ENCODE assay signal across 1 cellular context in genomic region chr2:45650851-45651414, GRCh38.
TF ChIP-seq lines count a peak whose summit lies in the region.

No MANE protein-coding gene starts in this region.

TF ChIP-seq in GM12878, 131 proteins besides CTCF, POLR2A, EP300 and RAD21 (continued from another document):
- TF ChIP-seq PKNOX1 (IDR thresholded peaks at IDR 0.05) (no peak), FOXK2 (IDR thresholded peaks at IDR 0.05) (peak; percentile 59), ZNF217 (IDR thresholded peaks at IDR 0.05) (peak; percentile 80), RCOR1 (conservative IDR thresholded peaks at IDR 0.05; ENCODE audit: low read depth, low read length) (0 out of 2 replicates have a peak, but pooled peaks have one; percentile 73), TCF7 (IDR thresholded peaks at IDR 0.05; ENCODE audit: borderline replicate concordance) (no peak), TAF1 (IDR thresholded peaks at IDR 0.05; ENCODE audit: borderline replicate concordance, low read depth, low read length) (peak; percentile 85), PBX3 (IDR thresholded peaks at IDR 0.05; ENCODE audit: insufficient replicate concordance, low read depth, low read length) (no peak), ZNF207 (IDR thresholded peaks at IDR 0.05; ENCODE audit: borderline replicate concordance) (peak; percentile 67), CHD1 (IDR thresholded peaks at IDR 0.05; ENCODE audit: low read depth, low read length) (no peak), SRF (IDR thresholded peaks at IDR 0.05; ENCODE audit: low read depth in 2 of 2, low read length in 2 of 2) (peak in 1 of 2 experiments; percentile 37; a peak in 1 of 4 replicates), GABPA (IDR thresholded peaks at IDR 0.05; ENCODE audit: low read depth) (peak; percentile 74), MEF2B (IDR thresholded peaks at IDR 0.05; ENCODE audit: partially characterized antibody, poor library complexity, severe bottlenecking) (no peak), HCFC1 (IDR thresholded peaks at IDR 0.05; ENCODE audit: low read length) (peak; percentile 35; the same call in 1 of the 2 replicates), EGR1 (IDR thresholded peaks at IDR 0.05; ENCODE audit: borderline replicate concordance in 1 of 2, low read depth in 2 of 2, low read length in 2 of 2) (0 out of 3 replicates have a peak, but pooled peaks of 1 of the 2 experiments have one; percentile 27), NR2F1 (conservative IDR thresholded peaks at IDR 0.05) (0 out of 2 replicates have a peak, but pooled peaks have one; percentile 71), GATAD2B (conservative IDR thresholded peaks at IDR 0.05; ENCODE audit: low read depth) (peak; percentile 91), SKIL (IDR thresholded peaks at IDR 0.05; ENCODE audit: low read depth, poor library complexity, severe bottlenecking) (no peak), MYB (IDR thresholded peaks at IDR 0.05; ENCODE audit: borderline replicate concordance, low read depth, low read length) (no peak), SPI1 (IDR thresholded peaks at IDR 0.05; ENCODE audit: borderline replicate concordance, insufficient read depth, low read depth, low read length) (no peak), MEF2A (IDR thresholded peaks at IDR 0.05; ENCODE audit: insufficient read depth, low read depth, low read length) (peak; percentile 64; the same call in 1 of the 2 replicates), BACH1 (IDR thresholded peaks at IDR 0.05; ENCODE audit: borderline replicate concordance) (peak; percentile 86; the same call in 1 of the 2 replicates), NBN (IDR thresholded peaks at IDR 0.05) (peak; percentile 97), MXI1 (IDR thresholded peaks at IDR 0.05; ENCODE audit: low read depth, low read length) (peak; percentile 41), CBX5 (IDR thresholded peaks at IDR 0.05; ENCODE audit: low read depth) (peak; percentile 60; the same call in 1 of the 2 replicates), CHD4 (IDR thresholded peaks at IDR 0.05) (no peak), HSF1 (IDR thresholded peaks at IDR 0.05; ENCODE audit: low read depth, low read length) (no peak), BCL11A (IDR thresholded peaks at IDR 0.05; ENCODE audit: low read depth, low read length) (peak; percentile 58; the same call in 1 of the 2 replicates), FOXM1 (IDR thresholded peaks at IDR 0.05; ENCODE audit: low read depth, low read length) (no peak), NR2C2 (IDR thresholded peaks at IDR 0.05; ENCODE audit: borderline replicate concordance, control insufficient read depth, insufficient read length, low read depth) (no peak), CREM (IDR thresholded peaks at IDR 0.05; ENCODE audit: low read depth) (peak; percentile 97), YBX1 (IDR thresholded peaks at IDR 0.05) (no peak)
- TF ChIP-seq, protein P1, sequence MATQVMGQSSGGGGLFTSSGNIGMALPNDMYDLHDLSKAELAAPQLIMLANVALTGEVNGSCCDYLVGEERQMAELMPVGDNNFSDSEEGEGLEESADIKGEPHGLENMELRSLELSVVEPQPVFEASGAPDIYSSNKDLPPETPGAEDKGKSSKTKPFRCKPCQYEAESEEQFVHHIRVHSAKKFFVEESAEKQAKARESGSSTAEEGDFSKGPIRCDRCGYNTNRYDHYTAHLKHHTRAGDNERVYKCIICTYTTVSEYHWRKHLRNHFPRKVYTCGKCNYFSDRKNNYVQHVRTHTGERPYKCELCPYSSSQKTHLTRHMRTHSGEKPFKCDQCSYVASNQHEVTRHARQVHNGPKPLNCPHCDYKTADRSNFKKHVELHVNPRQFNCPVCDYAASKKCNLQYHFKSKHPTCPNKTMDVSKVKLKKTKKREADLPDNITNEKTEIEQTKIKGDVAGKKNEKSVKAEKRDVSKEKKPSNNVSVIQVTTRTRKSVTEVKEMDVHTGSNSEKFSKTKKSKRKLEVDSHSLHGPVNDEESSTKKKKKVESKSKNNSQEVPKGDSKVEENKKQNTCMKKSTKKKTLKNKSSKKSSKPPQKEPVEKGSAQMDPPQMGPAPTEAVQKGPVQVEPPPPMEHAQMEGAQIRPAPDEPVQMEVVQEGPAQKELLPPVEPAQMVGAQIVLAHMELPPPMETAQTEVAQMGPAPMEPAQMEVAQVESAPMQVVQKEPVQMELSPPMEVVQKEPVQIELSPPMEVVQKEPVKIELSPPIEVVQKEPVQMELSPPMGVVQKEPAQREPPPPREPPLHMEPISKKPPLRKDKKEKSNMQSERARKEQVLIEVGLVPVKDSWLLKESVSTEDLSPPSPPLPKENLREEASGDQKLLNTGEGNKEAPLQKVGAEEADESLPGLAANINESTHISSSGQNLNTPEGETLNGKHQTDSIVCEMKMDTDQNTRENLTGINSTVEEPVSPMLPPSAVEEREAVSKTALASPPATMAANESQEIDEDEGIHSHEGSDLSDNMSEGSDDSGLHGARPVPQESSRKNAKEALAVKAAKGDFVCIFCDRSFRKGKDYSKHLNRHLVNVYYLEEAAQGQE (IDR thresholded peaks at IDR 0.05; ENCODE audit: low read depth, low read length) = no peak
- TF ChIP-seq, protein P2, sequence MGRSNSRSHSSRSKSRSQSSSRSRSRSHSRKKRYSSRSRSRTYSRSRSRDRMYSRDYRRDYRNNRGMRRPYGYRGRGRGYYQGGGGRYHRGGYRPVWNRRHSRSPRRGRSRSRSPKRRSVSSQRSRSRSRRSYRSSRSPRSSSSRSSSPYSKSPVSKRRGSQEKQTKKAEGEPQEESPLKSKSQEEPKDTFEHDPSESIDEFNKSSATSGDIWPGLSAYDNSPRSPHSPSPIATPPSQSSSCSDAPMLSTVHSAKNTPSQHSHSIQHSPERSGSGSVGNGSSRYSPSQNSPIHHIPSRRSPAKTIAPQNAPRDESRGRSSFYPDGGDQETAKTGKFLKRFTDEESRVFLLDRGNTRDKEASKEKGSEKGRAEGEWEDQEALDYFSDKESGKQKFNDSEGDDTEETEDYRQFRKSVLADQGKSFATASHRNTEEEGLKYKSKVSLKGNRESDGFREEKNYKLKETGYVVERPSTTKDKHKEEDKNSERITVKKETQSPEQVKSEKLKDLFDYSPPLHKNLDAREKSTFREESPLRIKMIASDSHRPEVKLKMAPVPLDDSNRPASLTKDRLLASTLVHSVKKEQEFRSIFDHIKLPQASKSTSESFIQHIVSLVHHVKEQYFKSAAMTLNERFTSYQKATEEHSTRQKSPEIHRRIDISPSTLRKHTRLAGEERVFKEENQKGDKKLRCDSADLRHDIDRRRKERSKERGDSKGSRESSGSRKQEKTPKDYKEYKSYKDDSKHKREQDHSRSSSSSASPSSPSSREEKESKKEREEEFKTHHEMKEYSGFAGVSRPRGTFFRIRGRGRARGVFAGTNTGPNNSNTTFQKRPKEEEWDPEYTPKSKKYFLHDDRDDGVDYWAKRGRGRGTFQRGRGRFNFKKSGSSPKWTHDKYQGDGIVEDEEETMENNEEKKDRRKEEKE (IDR thresholded peaks at IDR 0.05) = no peak
- TF ChIP-seq, protein P3, sequence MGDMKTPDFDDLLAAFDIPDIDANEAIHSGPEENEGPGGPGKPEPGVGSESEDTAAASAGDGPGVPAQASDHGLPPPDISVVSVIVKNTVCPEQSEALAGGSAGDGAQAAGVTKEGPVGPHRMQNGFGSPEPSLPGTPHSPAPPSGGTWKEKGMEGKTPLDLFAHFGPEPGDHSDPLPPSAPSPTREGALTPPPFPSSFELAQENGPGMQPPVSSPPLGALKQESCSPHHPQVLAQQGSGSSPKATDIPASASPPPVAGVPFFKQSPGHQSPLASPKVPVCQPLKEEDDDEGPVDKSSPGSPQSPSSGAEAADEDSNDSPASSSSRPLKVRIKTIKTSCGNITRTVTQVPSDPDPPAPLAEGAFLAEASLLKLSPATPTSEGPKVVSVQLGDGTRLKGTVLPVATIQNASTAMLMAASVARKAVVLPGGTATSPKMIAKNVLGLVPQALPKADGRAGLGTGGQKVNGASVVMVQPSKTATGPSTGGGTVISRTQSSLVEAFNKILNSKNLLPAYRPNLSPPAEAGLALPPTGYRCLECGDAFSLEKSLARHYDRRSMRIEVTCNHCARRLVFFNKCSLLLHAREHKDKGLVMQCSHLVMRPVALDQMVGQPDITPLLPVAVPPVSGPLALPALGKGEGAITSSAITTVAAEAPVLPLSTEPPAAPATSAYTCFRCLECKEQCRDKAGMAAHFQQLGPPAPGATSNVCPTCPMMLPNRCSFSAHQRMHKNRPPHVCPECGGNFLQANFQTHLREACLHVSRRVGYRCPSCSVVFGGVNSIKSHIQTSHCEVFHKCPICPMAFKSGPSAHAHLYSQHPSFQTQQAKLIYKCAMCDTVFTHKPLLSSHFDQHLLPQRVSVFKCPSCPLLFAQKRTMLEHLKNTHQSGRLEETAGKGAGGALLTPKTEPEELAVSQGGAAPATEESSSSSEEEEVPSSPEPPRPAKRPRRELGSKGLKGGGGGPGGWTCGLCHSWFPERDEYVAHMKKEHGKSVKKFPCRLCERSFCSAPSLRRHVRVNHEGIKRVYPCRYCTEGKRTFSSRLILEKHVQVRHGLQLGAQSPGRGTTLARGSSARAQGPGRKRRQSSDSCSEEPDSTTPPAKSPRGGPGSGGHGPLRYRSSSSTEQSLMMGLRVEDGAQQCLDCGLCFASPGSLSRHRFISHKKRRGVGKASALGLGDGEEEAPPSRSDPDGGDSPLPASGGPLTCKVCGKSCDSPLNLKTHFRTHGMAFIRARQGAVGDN (IDR thresholded peaks at IDR 0.05) = peak; percentile 56
- TF ChIP-seq, protein P4, sequence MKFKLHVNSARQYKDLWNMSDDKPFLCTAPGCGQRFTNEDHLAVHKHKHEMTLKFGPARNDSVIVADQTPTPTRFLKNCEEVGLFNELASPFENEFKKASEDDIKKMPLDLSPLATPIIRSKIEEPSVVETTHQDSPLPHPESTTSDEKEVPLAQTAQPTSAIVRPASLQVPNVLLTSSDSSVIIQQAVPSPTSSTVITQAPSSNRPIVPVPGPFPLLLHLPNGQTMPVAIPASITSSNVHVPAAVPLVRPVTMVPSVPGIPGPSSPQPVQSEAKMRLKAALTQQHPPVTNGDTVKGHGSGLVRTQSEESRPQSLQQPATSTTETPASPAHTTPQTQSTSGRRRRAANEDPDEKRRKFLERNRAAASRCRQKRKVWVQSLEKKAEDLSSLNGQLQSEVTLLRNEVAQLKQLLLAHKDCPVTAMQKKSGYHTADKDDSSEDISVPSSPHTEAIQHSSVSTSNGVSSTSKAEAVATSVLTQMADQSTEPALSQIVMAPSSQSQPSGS (IDR thresholded peaks at IDR 0.05; ENCODE audit: low read length) = peak; percentile 58; the same call in 1 of the 2 replicates
